ENCODE assay signal across 16 cellular contexts in genomic region chr5:89948977-89949376, GRCh38.
DNase-seq lines count a peak whose midpoint lies in the region; ATAC-seq and TF ChIP-seq lines count a peak whose summit lies in the region.
"Had no signal": no experiment of that assay in that cellular context is flagged by ENCODE, and none has a peak within 500 bp of the region (broad histone marks: within the 10 kb centered on the region; RNA-seq: fewer than 3 reads in every experiment).

No MANE protein-coding gene starts in this region.

- H3K27me3 Mint-ChIP-seq in stimulated activated naive B cell treated with anti-CD40 and anti-IgM and Interleukin-4, amounts not matched to agents 10 μg/mL and 1 μg/mL and 100 μg/mL, for 72 hours: peaks cover 0 to 8% of the 10 kb centered on the region in 2 donors

- peaks cover 0 to 2% of the 10 kb centered on the region in 2 donors for H3K36me3 Mint-ChIP-seq in stimulated activated naive B cell treated with anti-CD40 and anti-IgM and Interleukin-4, amounts not matched to agents 10 μg/mL and 1 μg/mL and 100 μg/mL, for 72 hours
- H3K36me3 Mint-ChIP-seq: CD14-positive monocyte had no signal

- peak; percentile 1 for DNase-seq in MV-4-11 (lab: John Stamatoyannopoulos, UW)
- DNase-seq in stimulated activated naive B cell treated with anti-CD40 and anti-IgM and Interleukin-4, amounts not matched to agents 10 μg/mL and 1 μg/mL and 100 μg/mL, for 72 hours: no peak
- DNase-seq in heart left ventricle: no peak
- DNase-seq in retina: no peak
- DNase-seq in activated CD4-positive, CD25-positive, alpha-beta regulatory T cell (lab: John Stamatoyannopoulos, UW): no peak
- DNase-seq: EL, GOT3, NCI-H1417, NCI-H187 treated with DMSO at 0.1 percent for 48 hours, NCI-H345, NCI-H526 treated with DMSO at 0.1 percent for 48 hours, SHP77 had no signal

- 91 to 100% (median 99%) methylated on average over 1 of the region's 1 CpG for WGBS in heart left ventricle, 4 donors

- H3K9me3 ChIP-seq in heart left ventricle: peaks cover 0 to 3% (median 0%) of the 10 kb centered on the region in 12 donors

- H3K27ac Mint-ChIP-seq in stimulated activated naive B cell treated with anti-CD40 and anti-IgM and Interleukin-4, amounts not matched to agents 10 μg/mL and 1 μg/mL and 100 μg/mL, for 72 hours: peak overlapping the region; percentile 9
- H3K27ac Mint-ChIP-seq: CD14-positive monocyte had no signal

- peaks cover 4 to 17% of the 10 kb centered on the region in 2 donors for H3K4me1 Mint-ChIP-seq in stimulated activated naive B cell treated with anti-CD40 and anti-IgM and Interleukin-4, amounts not matched to agents 10 μg/mL and 1 μg/mL and 100 μg/mL, for 72 hours
- H3K4me1 Mint-ChIP-seq: CD14-positive monocyte had no signal

- no peak overlapping the region for H3K4me3 Mint-ChIP-seq in stimulated activated naive B cell treated with anti-CD40 and anti-IgM and Interleukin-4, amounts not matched to agents 10 μg/mL and 1 μg/mL and 100 μg/mL, for 72 hours
- H3K4me3 Mint-ChIP-seq: CD14-positive monocyte had no signal

- ATAC-seq in GM18511 (IDR thresholded peaks at IDR 0.05; ENCODE audit: unreplicated experiment): peak; percentile 64
- peak; percentile 56 for ATAC-seq in GM21723 (IDR thresholded peaks at IDR 0.05; ENCODE audit: unreplicated experiment)
- peak; percentile 91 to 95 for ATAC-seq in stimulated activated naive B cell treated with anti-CD40 and anti-IgM and Interleukin-4, amounts not matched to agents 10 μg/mL and 1 μg/mL and 100 μg/mL, for 72 hours (replicated peaks)
- no peak for ATAC-seq in heart left ventricle
- ATAC-seq: SK-N-SH treated with all-trans-retinoic acid at 6 μM for 48 hours had no signal

- H3K27me3 ChIP-seq in heart left ventricle: no peaks in the 10 kb centered on the region

- intact Hi-C loops in heart left ventricle (cut with DNase I): no loop called here

- no peak overlapping the region for H3K27ac ChIP-seq in heart left ventricle

- H3K36me3 ChIP-seq in heart left ventricle: no peaks in the 10 kb centered on the region

- peaks cover 0 to 5% of the 10 kb centered on the region in 2 donors for H3K9me3 Mint-ChIP-seq in stimulated activated naive B cell treated with anti-CD40 and anti-IgM and Interleukin-4, amounts not matched to agents 10 μg/mL and 1 μg/mL and 100 μg/mL, for 72 hours

- peaks cover 0 to 11% (median 0%) of the 10 kb centered on the region in 12 donors for H3K4me1 ChIP-seq in heart left ventricle

- TF ChIP-seq POLR2A in heart left ventricle (IDR thresholded peaks at IDR 0.05): no peak

- no peak for TF ChIP-seq CTCF in heart left ventricle (IDR thresholded peaks at IDR 0.05)

- H3K4me3 ChIP-seq in heart left ventricle: no peak overlapping the region

Comparison
In these comparisons a context has a peak if more than half of its experiments do, and no peak if none do; other contexts are left out.
1. ATAC-seq: peak in GM18511 (single experiment), GM21723 (single experiment) and stimulated activated naive B cell treated with anti-CD40 and anti-IgM and Interleukin-4, amounts not matched to agents 10 μg/mL and 1 μg/mL and 100 μg/mL, for 72 hours (2 of 2); none in heart left ventricle (0 of 4).